In the genomic region with DNA sequence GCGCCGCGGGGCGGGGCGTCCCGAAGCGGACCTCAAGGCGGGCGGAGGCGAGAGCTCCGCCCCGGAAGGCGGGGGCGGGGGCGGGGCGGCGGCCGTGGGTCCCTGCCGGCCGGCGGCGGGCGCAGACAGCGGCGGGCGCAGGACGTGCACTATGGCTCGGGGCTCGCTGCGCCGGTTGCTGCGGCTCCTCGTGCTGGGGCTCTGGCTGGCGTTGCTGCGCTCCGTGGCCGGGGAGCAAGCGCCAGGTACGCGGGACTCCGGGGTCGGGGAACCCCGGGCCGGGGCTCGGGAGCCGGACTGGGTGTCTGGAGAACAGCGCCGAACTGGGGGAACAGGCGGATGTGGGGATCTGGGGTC, we compare ENCODE assay signal across 8 cellular contexts. TPM values are rescaled to one million over a fixed set of nuclear protein-coding genes. Genes with fewer than 3 reads are reported as not detected.
A peak's percentile ranks its signal among the peaks of the same experiment; 100 is the strongest.
DNase-seq lines count a peak whose midpoint lies in the region; ATAC-seq and TF ChIP-seq lines count a peak whose summit lies in the region.

Gene TNFRSF12A, plus strand, starts transcription at position 122 of the 357 bp plus-strand sequence. Its CDS starts 30 bp downstream, at position 152.

- peak within 1 kb of the TSS; percentile 100 for H3K9ac ChIP-seq in NT2/D1 (ENCODE audit: insufficient read length, low read depth)

- no peaks in the 10 kb centered on the region for H3K9me3 ChIP-seq in NT2/D1 (ENCODE audit: insufficient read depth, low read length)

- peak within 1 kb of the TSS; percentile 97 for H3K4me3 ChIP-seq in NT2/D1 (ENCODE audit: insufficient read length, low read depth)
- peak within 1 kb of the TSS; percentile 96 for H3K4me3 ChIP-seq in epithelial cell of proximal tubule (ENCODE audit: low read depth, low read length)

- ATAC-seq in GM21825 (IDR thresholded peaks at IDR 0.05; ENCODE audit: unreplicated experiment) = peak; percentile 27
- no peak for ATAC-seq in GM18873 (IDR thresholded peaks at IDR 0.05; ENCODE audit: low FRiP score, unreplicated experiment)

- peak in 11 of 14 donors; percentile 19 to 66 (median 39) for DNase-seq in C1 segment of cervical spinal cord (lab: John Stamatoyannopoulos, UW)
- DNase-seq in NT2/D1 (ENCODE audit: low read depth, low spot score) = peak; percentile 77
- DNase-seq in activated T-cell treated with anti-CD3 and anti-CD28 coated beads, Interleukin-2, amount 50 U/mL, for 1 hour = peak; percentile 73
- DNase-seq in epithelial cell of proximal tubule (ENCODE audit: low read depth) = no peak
- DNase-seq in mucosa of gallbladder (ENCODE audit: low spot score) = peak; percentile 80
- DNase-seq in stimulated activated naive CD4-positive, alpha-beta T cell treated with Interleukin-2 at 50 U/mL for 16 hours (lab: John Stamatoyannopoulos, UW) = peak; percentile 47

- no peaks in the 10 kb centered on the region for H3K27me3 ChIP-seq in NT2/D1 (ENCODE audit: insufficient read depth, insufficient read length)

- peaks cover 36% of the 10 kb centered on the region for H3K36me3 ChIP-seq in NT2/D1 (ENCODE audit: insufficient read depth, insufficient read length, low read length)

- peaks cover 6% of the 10 kb centered on the region for H3K4me1 ChIP-seq in NT2/D1 (ENCODE audit: insufficient read depth, insufficient read length)

- no peak for TF ChIP-seq CTCF in epithelial cell of proximal tubule (conservative IDR thresholded peaks at IDR 0.05; ENCODE audit: low read depth, low read length)

RNA-seq across cellular contexts. Expression of gene TNFRSF12A, which starts in this region (rescaled TPM):
- 451 and 701 TPM in 2 replicates for total RNA-seq in epithelial cell of proximal tubule
- 98.1 TPM for total RNA-seq in mucosa of gallbladder
